ENCODE assay signal across 2 cellular contexts in the genomic region with DNA sequence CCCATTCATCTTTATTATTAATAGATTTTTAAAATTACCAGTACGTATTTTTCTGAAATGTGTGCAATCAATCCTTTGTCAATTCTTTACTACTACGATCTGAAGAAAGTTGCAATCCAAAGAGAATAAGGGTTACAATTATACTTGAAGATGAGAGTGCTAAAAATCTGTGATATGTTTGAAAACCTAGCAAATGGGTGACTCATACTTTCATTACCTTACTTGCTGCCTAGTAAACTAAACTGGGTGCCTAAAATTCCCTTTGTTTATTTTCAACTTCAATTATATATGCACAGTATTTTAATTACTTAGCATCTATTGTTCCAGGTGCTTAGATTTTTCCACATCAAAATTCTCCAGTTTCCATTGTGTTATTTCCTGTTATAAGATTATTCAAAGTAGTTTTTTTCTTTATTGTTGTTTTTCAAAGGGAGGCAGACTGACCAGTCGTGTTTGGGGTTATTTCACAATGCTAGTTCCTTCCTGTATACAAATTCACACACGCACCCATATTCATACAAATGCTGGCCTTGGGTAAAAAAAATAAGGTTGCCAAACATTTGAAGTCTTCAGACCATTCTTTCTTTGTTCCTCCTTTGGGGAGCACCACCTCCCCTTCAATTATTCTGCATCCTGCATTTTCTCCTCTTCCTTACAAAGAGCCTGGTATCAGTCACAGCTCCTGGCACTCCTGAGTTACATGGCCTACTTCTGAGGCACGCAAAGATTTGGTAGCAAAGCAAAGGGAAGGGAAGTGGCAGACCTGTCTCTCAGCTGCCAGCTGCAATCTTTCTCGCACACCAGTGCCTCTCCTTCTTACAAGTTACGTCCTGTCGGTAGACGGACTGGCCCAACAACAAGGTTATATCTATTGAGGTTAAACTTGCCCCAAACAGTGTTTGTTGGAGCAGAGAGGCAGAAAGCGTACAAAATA.
TF ChIP-seq lines count a peak whose summit lies in the region.

No MANE protein-coding gene starts in this region.

TF ChIP-seq in GM23338, 12 proteins besides CTCF, POLR2A, EP300 and RAD21 (continued from another document and continues in another):
- TF ChIP-seq ZNF331 (CRISPR knock-in tag; IDR thresholded peaks at IDR 0.05; ENCODE audit: low read depth) (no peak), NANOG (IDR thresholded peaks at IDR 0.05; ENCODE audit: borderline replicate concordance) (no peak), ZNF114 (CRISPR knock-in tag; IDR thresholded peaks at IDR 0.05) (no peak), CREB1 (CRISPR knock-in tag; IDR thresholded peaks at IDR 0.05; ENCODE audit: low read depth) (no peak), EZH2phosphoT487 (IDR thresholded peaks at IDR 0.05; ENCODE audit: unreplicated experiment) (no peak), STAT1 (IDR thresholded peaks at IDR 0.05; ENCODE audit: unreplicated experiment) (no peak), EZH2 (IDR thresholded peaks at IDR 0.05; ENCODE audit: low read depth, unreplicated experiment) (no peak)
- TF ChIP-seq, protein P1, sequence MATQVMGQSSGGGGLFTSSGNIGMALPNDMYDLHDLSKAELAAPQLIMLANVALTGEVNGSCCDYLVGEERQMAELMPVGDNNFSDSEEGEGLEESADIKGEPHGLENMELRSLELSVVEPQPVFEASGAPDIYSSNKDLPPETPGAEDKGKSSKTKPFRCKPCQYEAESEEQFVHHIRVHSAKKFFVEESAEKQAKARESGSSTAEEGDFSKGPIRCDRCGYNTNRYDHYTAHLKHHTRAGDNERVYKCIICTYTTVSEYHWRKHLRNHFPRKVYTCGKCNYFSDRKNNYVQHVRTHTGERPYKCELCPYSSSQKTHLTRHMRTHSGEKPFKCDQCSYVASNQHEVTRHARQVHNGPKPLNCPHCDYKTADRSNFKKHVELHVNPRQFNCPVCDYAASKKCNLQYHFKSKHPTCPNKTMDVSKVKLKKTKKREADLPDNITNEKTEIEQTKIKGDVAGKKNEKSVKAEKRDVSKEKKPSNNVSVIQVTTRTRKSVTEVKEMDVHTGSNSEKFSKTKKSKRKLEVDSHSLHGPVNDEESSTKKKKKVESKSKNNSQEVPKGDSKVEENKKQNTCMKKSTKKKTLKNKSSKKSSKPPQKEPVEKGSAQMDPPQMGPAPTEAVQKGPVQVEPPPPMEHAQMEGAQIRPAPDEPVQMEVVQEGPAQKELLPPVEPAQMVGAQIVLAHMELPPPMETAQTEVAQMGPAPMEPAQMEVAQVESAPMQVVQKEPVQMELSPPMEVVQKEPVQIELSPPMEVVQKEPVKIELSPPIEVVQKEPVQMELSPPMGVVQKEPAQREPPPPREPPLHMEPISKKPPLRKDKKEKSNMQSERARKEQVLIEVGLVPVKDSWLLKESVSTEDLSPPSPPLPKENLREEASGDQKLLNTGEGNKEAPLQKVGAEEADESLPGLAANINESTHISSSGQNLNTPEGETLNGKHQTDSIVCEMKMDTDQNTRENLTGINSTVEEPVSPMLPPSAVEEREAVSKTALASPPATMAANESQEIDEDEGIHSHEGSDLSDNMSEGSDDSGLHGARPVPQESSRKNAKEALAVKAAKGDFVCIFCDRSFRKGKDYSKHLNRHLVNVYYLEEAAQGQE (IDR thresholded peaks at IDR 0.05; ENCODE audit: unreplicated experiment): no peak
- TF ChIP-seq, protein P2, sequence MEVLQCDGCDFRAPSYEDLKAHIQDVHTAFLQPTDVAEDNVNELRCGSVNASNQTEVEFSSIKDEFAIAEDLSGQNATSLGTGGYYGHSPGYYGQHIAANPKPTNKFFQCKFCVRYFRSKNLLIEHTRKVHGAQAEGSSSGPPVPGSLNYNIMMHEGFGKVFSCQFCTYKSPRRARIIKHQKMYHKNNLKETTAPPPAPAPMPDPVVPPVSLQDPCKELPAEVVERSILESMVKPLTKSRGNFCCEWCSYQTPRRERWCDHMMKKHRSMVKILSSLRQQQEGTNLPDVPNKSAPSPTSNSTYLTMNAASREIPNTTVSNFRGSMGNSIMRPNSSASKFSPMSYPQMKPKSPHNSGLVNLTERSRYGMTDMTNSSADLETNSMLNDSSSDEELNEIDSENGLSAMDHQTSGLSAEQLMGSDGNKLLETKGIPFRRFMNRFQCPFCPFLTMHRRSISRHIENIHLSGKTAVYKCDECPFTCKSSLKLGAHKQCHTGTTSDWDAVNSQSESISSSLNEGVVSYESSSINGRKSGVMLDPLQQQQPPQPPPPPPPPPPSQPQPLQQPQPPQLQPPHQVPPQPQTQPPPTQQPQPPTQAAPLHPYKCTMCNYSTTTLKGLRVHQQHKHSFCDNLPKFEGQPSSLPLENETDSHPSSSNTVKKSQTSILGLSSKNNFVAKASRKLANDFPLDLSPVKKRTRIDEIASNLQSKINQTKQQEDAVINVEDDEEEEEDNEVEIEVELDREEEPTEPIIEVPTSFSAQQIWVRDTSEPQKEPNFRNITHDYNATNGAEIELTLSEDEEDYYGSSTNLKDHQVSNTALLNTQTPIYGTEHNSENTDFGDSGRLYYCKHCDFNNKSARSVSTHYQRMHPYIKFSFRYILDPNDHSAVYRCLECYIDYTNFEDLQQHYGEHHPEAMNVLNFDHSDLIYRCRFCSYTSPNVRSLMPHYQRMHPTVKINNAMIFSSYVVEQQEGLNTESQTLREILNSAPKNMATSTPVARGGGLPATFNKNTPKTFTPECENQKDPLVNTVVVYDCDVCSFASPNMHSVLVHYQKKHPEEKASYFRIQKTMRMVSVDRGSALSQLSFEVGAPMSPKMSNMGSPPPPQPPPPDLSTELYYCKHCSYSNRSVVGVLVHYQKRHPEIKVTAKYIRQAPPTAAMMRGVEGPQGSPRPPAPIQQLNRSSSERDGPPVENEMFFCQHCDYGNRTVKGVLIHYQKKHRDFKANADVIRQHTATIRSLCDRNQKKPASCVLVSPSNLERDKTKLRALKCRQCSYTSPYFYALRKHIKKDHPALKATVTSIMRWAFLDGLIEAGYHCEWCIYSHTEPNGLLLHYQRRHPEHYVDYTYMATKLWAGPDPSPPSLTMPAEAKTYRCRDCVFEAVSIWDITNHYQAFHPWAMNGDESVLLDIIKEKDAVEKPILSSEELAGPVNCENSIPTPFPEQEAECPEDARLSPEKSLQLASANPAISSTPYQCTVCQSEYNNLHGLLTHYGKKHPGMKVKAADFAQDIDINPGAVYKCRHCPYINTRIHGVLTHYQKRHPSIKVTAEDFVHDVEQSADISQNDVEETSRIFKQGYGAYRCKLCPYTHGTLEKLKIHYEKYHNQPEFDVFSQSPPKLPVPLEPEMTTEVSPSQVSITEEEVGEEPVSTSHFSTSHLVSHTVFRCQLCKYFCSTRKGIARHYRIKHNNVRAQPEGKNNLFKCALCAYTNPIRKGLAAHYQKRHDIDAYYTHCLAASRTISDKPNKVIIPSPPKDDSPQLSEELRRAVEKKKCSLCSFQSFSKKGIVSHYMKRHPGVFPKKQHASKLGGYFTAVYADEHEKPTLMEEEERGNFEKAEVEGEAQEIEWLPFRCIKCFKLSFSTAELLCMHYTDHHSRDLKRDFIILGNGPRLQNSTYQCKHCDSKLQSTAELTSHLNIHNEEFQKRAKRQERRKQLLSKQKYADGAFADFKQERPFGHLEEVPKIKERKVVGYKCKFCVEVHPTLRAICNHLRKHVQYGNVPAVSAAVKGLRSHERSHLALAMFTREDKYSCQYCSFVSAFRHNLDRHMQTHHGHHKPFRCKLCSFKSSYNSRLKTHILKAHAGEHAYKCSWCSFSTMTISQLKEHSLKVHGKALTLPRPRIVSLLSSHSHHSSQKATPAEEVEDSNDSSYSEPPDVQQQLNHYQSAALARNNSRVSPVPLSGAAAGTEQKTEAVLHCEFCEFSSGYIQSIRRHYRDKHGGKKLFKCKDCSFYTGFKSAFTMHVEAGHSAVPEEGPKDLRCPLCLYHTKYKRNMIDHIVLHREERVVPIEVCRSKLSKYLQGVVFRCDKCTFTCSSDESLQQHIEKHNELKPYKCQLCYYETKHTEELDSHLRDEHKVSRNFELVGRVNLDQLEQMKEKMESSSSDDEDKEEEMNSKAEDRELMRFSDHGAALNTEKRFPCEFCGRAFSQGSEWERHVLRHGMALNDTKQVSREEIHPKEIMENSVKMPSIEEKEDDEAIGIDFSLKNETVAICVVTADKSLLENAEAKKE (CRISPR knock-in tag; IDR thresholded peaks at IDR 0.05): no peak

TF ChIP-seq in endothelial cell of umbilical vein, 7 proteins besides CTCF, POLR2A, EP300 and RAD21 (continued from another document):
- peak; percentile 48 for TF ChIP-seq JUN (IDR thresholded peaks at IDR 0.05; ENCODE audit: borderline replicate concordance, insufficient read depth, insufficient read length, low read depth)
